15 cellular contexts compared by ENCODE assay signal in genomic region chr11:2934057-2934550, GRCh38. TPM values are rescaled to one million over a fixed set of nuclear protein-coding genes. Genes with fewer than 3 reads are reported as not detected.
A peak's percentile ranks its signal among the peaks of the same experiment; 100 is the strongest.
DNase-seq lines count a peak whose midpoint lies in the region; ATAC-seq and TF ChIP-seq lines count a peak whose summit lies in the region.
"Had no signal": no experiment of that assay in that cellular context is flagged by ENCODE, and none has a peak within 500 bp of the region (broad histone marks: within the 10 kb centered on the region; RNA-seq: fewer than 3 reads in every experiment).

No MANE protein-coding gene starts in this region.

- no peaks in the 10 kb centered on the region for H3K36me3 ChIP-seq in SK-N-SH (replicated peaks in 1 of 2; ENCODE audit: control insufficient read depth in 1 of 2, insufficient read depth in 2 of 2, low read length in 1 of 2)
- H3K36me3 ChIP-seq in MM.1S (replicated peaks; ENCODE audit: insufficient read depth, low read length) = no peaks in the 10 kb centered on the region
- no peaks in the 10 kb centered on the region for H3K36me3 ChIP-seq in mammary epithelial cell (ENCODE audit: insufficient read depth, low read length)
- no peaks in the 10 kb centered on the region for H3K36me3 ChIP-seq in neuronal stem cell (replicated peaks in 1 of 2; ENCODE audit: control insufficient read depth in 2 of 2, insufficient read depth in 2 of 2, low read length in 2 of 2)
- H3K36me3 ChIP-seq in colonic mucosa = no peaks in the 10 kb centered on the region
- no peaks in the 10 kb centered on the region for H3K36me3 ChIP-seq in H7 (replicated peaks; ENCODE audit: control insufficient read depth, insufficient read depth, low read length)

- H2AFZ ChIP-seq in SK-N-SH (ENCODE audit: low read depth) (no peak overlapping the region), MM.1S (ENCODE audit: low read length) (peak overlapping the region; percentile 62; the same call in 1 of the 2 replicates), mammary epithelial cell (ENCODE audit: low read depth, low read length) (peak overlapping the region; percentile 53), neuronal stem cell (ENCODE audit: low read length) (no peak overlapping the region)

- no peak for TF ChIP-seq EP300 in SK-N-SH (IDR thresholded peaks at IDR 0.05; ENCODE audit: borderline replicate concordance in 1 of 2, low read depth in 1 of 2, low read length in 1 of 2)

- H2AK5ac ChIP-seq in neuronal stem cell (ENCODE audit: low read depth, low read length) = no peak overlapping the region

- H2BK15ac ChIP-seq in neuronal stem cell (ENCODE audit: low read length) = peak overlapping the region; percentile 58

- no peak overlapping the region for H4K8ac ChIP-seq in neuronal stem cell (ENCODE audit: low read depth, low read length)

- H3K4me1 ChIP-seq in SK-N-SH (ENCODE audit: control insufficient read depth in 1 of 2, insufficient read depth in 2 of 2, low read depth in 1 of 2, low read length in 1 of 2) (peaks cover 0 to 8% of the 10 kb centered on the region in 2 experiments; a peak in 2 of 4 replicates), MM.1S (ENCODE audit: low read length) (peaks cover 19% of the 10 kb centered on the region), mammary epithelial cell (ENCODE audit: insufficient read depth, low read length) (peaks cover 43% of the 10 kb centered on the region), neuronal stem cell (ENCODE audit: control insufficient read depth in 2 of 2, insufficient read depth in 1 of 2, low read depth in 1 of 2, low read length in 2 of 2) (peaks cover 4 to 6% of the 10 kb centered on the region in 2 donors), colonic mucosa (no peaks in the 10 kb centered on the region)

- no peak overlapping the region for H2BK120ac ChIP-seq in neuronal stem cell (ENCODE audit: low read depth, low read length)

- no peak overlapping the region for H3K14ac ChIP-seq in neuronal stem cell (ENCODE audit: low read length)

- H3K18ac ChIP-seq in neuronal stem cell (ENCODE audit: low read length) = peak overlapping the region; percentile 48

- H3K4ac ChIP-seq in neuronal stem cell (ENCODE audit: low read length) = no peak overlapping the region

- 94% methylated on average over 4 of the region's 7 CpGs for WGBS in SK-N-SH (ENCODE audit: low lambda C conversion rate)
- WGBS in mammary epithelial cell (ENCODE audit: low coverage, missing lambda C conversion rate) = 100% methylated on average over 4 of the region's 7 CpGs
- WGBS in neuronal stem cell (ENCODE audit: extremely low coverage in 2 of 2, insufficient read length in 2 of 2, insufficient replicate concordance in 1 of 2), 2 donors = no CpG with 5 or more reads among the region's 7 CpGs

- no peaks in the 10 kb centered on the region for H3K79me2 ChIP-seq in SK-N-SH (ENCODE audit: insufficient read depth)
- no peaks in the 10 kb centered on the region for H3K79me2 ChIP-seq in MM.1S (ENCODE audit: low read length)
- H3K79me2 ChIP-seq in mammary epithelial cell (ENCODE audit: insufficient read depth, low read length) = peaks cover under 1% of the 10 kb centered on the region

- no peak overlapping the region for H4K91ac ChIP-seq in neuronal stem cell (ENCODE audit: low read depth, low read length, poor library complexity)

- no peak for TF ChIP-seq RAD21 in SK-N-SH (IDR thresholded peaks at IDR 0.05; ENCODE audit: low read length)

- no peak overlapping the region for H2BK12ac ChIP-seq in neuronal stem cell (ENCODE audit: low read length)

- ATAC-seq in SK-N-SH treated with all-trans-retinoic acid at 6 μM for 48 hours (no peak), GM21526 (IDR thresholded peaks at IDR 0.05; ENCODE audit: low FRiP score, unreplicated experiment) (no peak)

- H3K27ac ChIP-seq in SK-N-SH (ENCODE audit: low read depth in 2 of 2, low read length in 1 of 2) (no peak overlapping the region), MM.1S (ENCODE audit: low read length) (peak overlapping the region; percentile 81), mammary epithelial cell (ENCODE audit: insufficient read depth, low read depth, low read length) (peak overlapping the region; percentile 92), neuronal stem cell (replicated peaks; ENCODE audit: low read length) (no peak overlapping the region), colonic mucosa (no peak overlapping the region)

- in situ Hi-C loops in mammary epithelial cell (cut with MboI; ENCODE audit: low sequenced_read_pairs in 2 of 2) = no loop called here

- H3K4me3 ChIP-seq in SK-N-SH (ENCODE audit: low read depth in 2 of 2, low read length in 1 of 2) = no peak overlapping the region
- H3K4me3 ChIP-seq in MM.1S (ENCODE audit: low read length) = no peak overlapping the region
- H3K4me3 ChIP-seq in mammary epithelial cell (replicated peaks in 1 of 3; ENCODE audit: insufficient read depth in 1 of 3, low read depth in 2 of 3, low read length in 3 of 3) = no peak overlapping the region
- no peak overlapping the region for H3K4me3 ChIP-seq in neuronal stem cell (ENCODE audit: low read length in 2 of 2)
- no peak overlapping the region for H3K4me3 ChIP-seq in colonic mucosa
- H3K4me3 ChIP-seq in H7 (ENCODE audit: insufficient read depth, low read depth, low read length) = no peak overlapping the region

- no peak overlapping the region for H3K23ac ChIP-seq in neuronal stem cell (ENCODE audit: low read depth, low read length, poor library complexity)

- CTCF ChIA-PET in SK-N-SH (lab: Yijun Ruan, JAX) (interaction anchor here (1.0 to 1.7 kb wide), 5 partner anchors 31 to 403 kb away, joined by 3 to 6 read pairs (median 4); no protein-coding TSS in a partner anchor), mammary epithelial cell (lab: Charles Lee; ENCODE audit: low non-redundant PET) (no interaction called here)

- H4K20me1 ChIP-seq in SK-N-SH (ENCODE audit: insufficient read depth) (no peaks in the 10 kb centered on the region), MM.1S (ENCODE audit: insufficient read depth, low read length) (no peaks in the 10 kb centered on the region), mammary epithelial cell (ENCODE audit: insufficient read depth, low read length) (no peaks in the 10 kb centered on the region)

- H2BK5ac ChIP-seq in neuronal stem cell (ENCODE audit: low read length) = no peak overlapping the region

- TF ChIP-seq CTCF in SK-N-SH (IDR thresholded peaks at IDR 0.05) (no peak), MM.1S (IDR thresholded peaks at IDR 0.05; ENCODE audit: low read length) (no peak), mammary epithelial cell (conservative IDR thresholded peaks at IDR 0.05 in 1 of 2, IDR thresholded peaks at IDR 0.05 in 1 of 2; ENCODE audit: extremely low read depth in 1 of 2, insufficient read depth in 1 of 2, low read depth in 1 of 2, low read length in 2 of 2) (no peak), colonic mucosa (IDR thresholded peaks at IDR 0.05) (no peak)

- 0 out of 2 replicates have a peak, but pooled peaks cover 6% of the 10 kb centered on the region for H3K9me3 ChIP-seq in SK-N-SH
- no peaks in the 10 kb centered on the region for H3K9me3 ChIP-seq in MM.1S (replicated peaks; ENCODE audit: insufficient read depth, low read length)
- H3K9me3 ChIP-seq in mammary epithelial cell (replicated peaks; ENCODE audit: insufficient read depth, low read length) = peaks cover 14% of the 10 kb centered on the region
- peaks cover 11 to 17% of the 10 kb centered on the region in 2 donors for H3K9me3 ChIP-seq in neuronal stem cell (replicated peaks in 1 of 2; ENCODE audit: control insufficient read depth in 2 of 2, insufficient read depth in 1 of 2, low read depth in 1 of 2, low read length in 2 of 2)
- no peaks in the 10 kb centered on the region for H3K9me3 ChIP-seq in colonic mucosa

- intact Hi-C loops in mammary epithelial cell (cut with micrococcal nuclease) = no loop called here
- intact Hi-C loops in colonic mucosa (cut with DNase I) = loop anchor here (5.0 kb wide), 1 partner anchor 42 kb away; no protein-coding TSS in a partner anchor

- H3K27me3 ChIP-seq in SK-N-SH (ENCODE audit: insufficient read depth) (no peaks in the 10 kb centered on the region), MM.1S (replicated peaks; ENCODE audit: insufficient read depth, low read length) (peaks cover 9% of the 10 kb centered on the region), mammary epithelial cell (ENCODE audit: insufficient read depth, low read length) (no peaks in the 10 kb centered on the region), neuronal stem cell (ENCODE audit: control insufficient read depth in 3 of 3, insufficient read depth in 3 of 3, low read depth in 1 of 3, low read length in 3 of 3) (peaks cover 9 to 38% (median 24%) of the 10 kb centered on the region in 3 experiments), colonic mucosa (no peaks in the 10 kb centered on the region), H7 (ENCODE audit: control insufficient read depth, insufficient read depth, low read length) (peaks cover 7% of the 10 kb centered on the region; the same call in 1 of the 2 replicates)

- no peaks in the 10 kb centered on the region for H3K79me1 ChIP-seq in neuronal stem cell (ENCODE audit: low read depth, low read length)

- BruUV-seq in mammary epithelial cell (replicated peaks; lab: Mats Ljungman, UMichigan) = no TSS peak

- peaks cover 14% of the 10 kb centered on the region for H3F3A ChIP-seq in SK-N-SH (replicated peaks; ENCODE audit: insufficient read depth)
- H3F3A ChIP-seq in MM.1S (ENCODE audit: insufficient read depth, low read length) = peaks cover 21% of the 10 kb centered on the region

- POLR2A ChIA-PET in SK-N-SH (lab: Yijun Ruan, JAX) = no interaction called here

- H3K9ac ChIP-seq in SK-N-SH = no peak overlapping the region
- peak overlapping the region; percentile 50 for H3K9ac ChIP-seq in MM.1S (ENCODE audit: low read length)
- no peak overlapping the region for H3K9ac ChIP-seq in mammary epithelial cell (ENCODE audit: insufficient read depth, low read length)
- H3K9ac ChIP-seq in neuronal stem cell (ENCODE audit: low read depth, low read length, poor library complexity) = no peak overlapping the region
- no peak overlapping the region for H3K9ac ChIP-seq in colonic mucosa (ENCODE audit: low read depth in 2 of 2, low read length in 2 of 2)

- H3K4me2 ChIP-seq in SK-N-SH (no peak overlapping the region), MM.1S (ENCODE audit: low read depth, low read length) (peak overlapping the region; percentile 31), mammary epithelial cell (ENCODE audit: insufficient read depth, low read depth, low read length) (peak overlapping the region; percentile 51), neuronal stem cell (ENCODE audit: insufficient read depth, low read length, poor library complexity, severe bottlenecking) (no peak overlapping the region)

- DNase-seq in SK-N-SH (no peak), MM.1S (no peak), mammary epithelial cell (no peak), neuronal stem cell (ENCODE audit: low spot score) (no peak), colonic mucosa (no peak), H7 (no peak)
- DNase-seq: activated gamma-delta T cell; hippocampal formation; NCI-H187 treated with DMSO at 0.1 percent for 48 hours; NCI-H446; NK-92 treated with Interleukin-12 subunit alpha and Interleukin-12 subunit beta, amount 100 ng/mL, for 24 hours; stimulated activated CD4-positive, alpha-beta T cell treated with anti-CD3 and anti-CD28 coated beads, Interleukin-12 subunit alpha, Interleukin-12 subunit beta, amount 100 ng/mL, for 4 hours had no signal

- dilution Hi-C loops in mammary epithelial cell (cut with HindIII; ENCODE audit: low sequenced_read_pairs) = no loop called here

- H3K9me2 ChIP-seq in SK-N-SH = no peaks in the 10 kb centered on the region
- H3K9me2 ChIP-seq in MM.1S (replicated peaks; ENCODE audit: insufficient read depth, low read length) = no peaks in the 10 kb centered on the region

RNA-seq across cellular contexts. Expression of gene PHLDA2, which starts 4.9 kb away (rescaled TPM):
- polyA plus RNA-seq in SK-N-SH (2012; rRNA removed) (16.2 and 23.6 TPM in 2 replicates), mammary epithelial cell (81.0 TPM)
- polyA plus RNA-seq in SK-N-SH (2012; cell fraction: cytosol; rRNA removed) = 15.9 and 26.1 TPM in 2 replicates
- 15.9 and 37.1 TPM in 2 replicates for polyA plus RNA-seq in SK-N-SH (2012; cell fraction: nucleus; rRNA removed)
- total RNA-seq in mammary epithelial cell (100 to 1,000 TPM in 1 of 2 donors, 1 to 10 TPM in 1; 9.5 to 164 TPM), colonic mucosa (10 to 100 TPM; 31.6 to 41.6 TPM)
- polyA minus RNA-seq in mammary epithelial cell = 23.0 TPM
- 6.3 TPM for polyA plus RNA-seq in neuronal stem cell (2013, experiment 1 of 2)
- polyA plus RNA-seq in neuronal stem cell (2013, experiment 2 of 2) = 6.8 TPM
- total RNA-seq in H7 (2014; rRNA removed; shearing (Covaris generic)) = 5.1 and 13.1 TPM in 2 replicates
- polyA plus RNA-seq: neural cell had no signal

RNA-seq across cellular contexts. Expression of gene CDKN1C, which starts 48.5 kb away (rescaled TPM):
- polyA plus RNA-seq in SK-N-SH (2012; rRNA removed) = 1.1 and 1.6 TPM in 2 replicates
- 1.2 and 1.7 TPM in 2 replicates for polyA plus RNA-seq in SK-N-SH (2012; cell fraction: cytosol; rRNA removed)
- 2.4 and 4.2 TPM in 2 replicates for polyA plus RNA-seq in SK-N-SH (2012; cell fraction: nucleus; rRNA removed)
- under 1 TPM; 0.38 to 0.50 TPM for total RNA-seq in mammary epithelial cell
- polyA plus RNA-seq in mammary epithelial cell = 0.08 TPM
- polyA minus RNA-seq in mammary epithelial cell = not detected
- polyA plus RNA-seq in neuronal stem cell (2013, experiment 1 of 2) = 45.4 TPM
- 48.3 TPM for polyA plus RNA-seq in neuronal stem cell (2013, experiment 2 of 2)
- total RNA-seq in colonic mucosa = 10 to 100 TPM; 10.9 to 18.2 TPM
- total RNA-seq in H7 (2014; rRNA removed; shearing (Covaris generic)) = 58.4 and 60.9 TPM in 2 replicates

RNA-seq across cellular contexts. Expression of gene NAP1L4, which starts 58.0 kb away (rescaled TPM):
- polyA plus RNA-seq in SK-N-SH (2012; rRNA removed) = 82.5 and 104 TPM in 2 replicates
- 94.9 and 110 TPM in 2 replicates for polyA plus RNA-seq in SK-N-SH (2012; cell fraction: cytosol; rRNA removed)
- polyA plus RNA-seq in SK-N-SH (2012; cell fraction: nucleus; rRNA removed) = 54.4 and 105 TPM in 2 replicates
- total RNA-seq in mammary epithelial cell = 100 to 1,000 TPM in 1 of 2 donors, 10 to 100 TPM in 1; 89.2 to 153 TPM
- polyA plus RNA-seq in mammary epithelial cell = 106 TPM
- polyA minus RNA-seq in mammary epithelial cell = 90.9 TPM
- 113 TPM for polyA plus RNA-seq in neuronal stem cell (2013, experiment 1 of 2)
- 107 TPM for polyA plus RNA-seq in neuronal stem cell (2013, experiment 2 of 2)
- total RNA-seq in colonic mucosa = 100 to 1,000 TPM in 1 of 2 donors, 10 to 100 TPM in 1; 96.1 to 134 TPM
- 140 and 142 TPM in 2 replicates for total RNA-seq in H7 (2014; rRNA removed; shearing (Covaris generic))

Comparison
In these comparisons a context has a peak if more than half of its experiments do, and no peak if none do; other contexts are left out.
1. H2AFZ ChIP-seq: peak in MM.1S (single experiment) and mammary epithelial cell (single experiment); none in SK-N-SH (single experiment) and neuronal stem cell (single experiment).
2. H3K27ac ChIP-seq: peak in MM.1S (single experiment) and mammary epithelial cell (single experiment); none in SK-N-SH (0 of 2), neuronal stem cell (single experiment) and colonic mucosa (single experiment).
3. H3K4me2 ChIP-seq: peak in MM.1S (single experiment) and mammary epithelial cell (single experiment); none in SK-N-SH (single experiment) and neuronal stem cell (single experiment).
4. RNA of gene CDKN1C, which starts 48.5 kb away (total RNA-seq): 58.4 to 60.9 TPM in H7 and 10.9 to 18.2 TPM in colonic mucosa; 0.38 to 0.50 TPM in mammary epithelial cell; every median in the first group is over 4 times any median in the second.